In genomic region chr3:103437850-103438249, GRCh38 we compare ENCODE assay signal across 18 cellular contexts.
A peak's percentile ranks its signal among the peaks of the same experiment; 100 is the strongest.
DNase-seq lines count a peak whose midpoint lies in the region; ATAC-seq and TF ChIP-seq lines count a peak whose summit lies in the region.
"Had no signal": no experiment of that assay in that cellular context is flagged by ENCODE, and none has a peak within 500 bp of the region (broad histone marks: within the 10 kb centered on the region; RNA-seq: fewer than 3 reads in every experiment).

No MANE protein-coding gene starts in this region.

- 42% methylated on average over 3 of the region's 4 CpGs for WGBS in right lobe of liver (ENCODE audit: insufficient coverage, low coverage, low lambda C conversion rate, missing lambda C conversion rate)

- TF ChIP-seq POLR2A in right lobe of liver (IDR thresholded peaks at IDR 0.05): no peak

- H3K36me3 Mint-ChIP-seq in Caco-2 (ENCODE audit: insufficient read depth, unreplicated experiment): no peaks in the 10 kb centered on the region
- no peaks in the 10 kb centered on the region for H3K36me3 Mint-ChIP-seq in stimulated activated naive B cell treated with anti-CD40 and anti-IgM and Interleukin-4, amounts not matched to agents 10 μg/mL and 1 μg/mL and 100 μg/mL, for 72 hours
- 0 out of 2 replicates have a peak, but pooled peaks cover 6% of the 10 kb centered on the region for H3K36me3 Mint-ChIP-seq in HFFc6 (ENCODE audit: low read depth)
- H3K36me3 Mint-ChIP-seq: CD4-positive, CD25-positive, alpha-beta regulatory T cell; CD8-positive, alpha-beta T cell had no signal

- H3K27ac ChIP-seq in right lobe of liver: no peak overlapping the region
- H3K27ac ChIP-seq: BLaER1, C4-2B, GM23248 had no signal

- H3K4me3 ChIP-seq in Caco-2 (ENCODE audit: low read depth, low read length) (no peak overlapping the region), right lobe of liver (no peak overlapping the region), MG63 (no peak overlapping the region)
- H3K4me3 ChIP-seq: BLaER1, GM23248 had no signal

- H3K4me1 Mint-ChIP-seq in Caco-2 (ENCODE audit: low read depth, unreplicated experiment): peaks cover 8% of the 10 kb centered on the region
- no peaks in the 10 kb centered on the region for H3K4me1 Mint-ChIP-seq in stimulated activated naive B cell treated with anti-CD40 and anti-IgM and Interleukin-4, amounts not matched to agents 10 μg/mL and 1 μg/mL and 100 μg/mL, for 72 hours
- H3K4me1 Mint-ChIP-seq in HFFc6 (ENCODE audit: low read depth): no peaks in the 10 kb centered on the region
- H3K4me1 Mint-ChIP-seq: B cell; CD4-positive, CD25-positive, alpha-beta regulatory T cell had no signal

- TF ChIP-seq CTCF in Caco-2 (IDR thresholded peaks at IDR 0.05; ENCODE audit: insufficient read depth in 1 of 2, low read depth in 1 of 2, low read length in 1 of 2, severe bottlenecking in 1 of 2, unreplicated experiment in 1 of 2) (no peak), right lobe of liver (IDR thresholded peaks at IDR 0.05) (no peak), HFFc6 (IDR thresholded peaks at IDR 0.05) (no peak)

- H3K4me3 Mint-ChIP-seq in Caco-2 (ENCODE audit: unreplicated experiment) (no peak overlapping the region), HFFc6 (no peak overlapping the region)
- no peak overlapping the region for H3K4me3 Mint-ChIP-seq in stimulated activated naive B cell treated with anti-CD40 and anti-IgM and Interleukin-4, amounts not matched to agents 10 μg/mL and 1 μg/mL and 100 μg/mL, for 72 hours
- H3K4me3 Mint-ChIP-seq: B cell; CD4-positive, CD25-positive, alpha-beta regulatory T cell; CD8-positive, alpha-beta T cell had no signal

- peaks cover 13% of the 10 kb centered on the region for H3K9me3 ChIP-seq in Caco-2
- H3K9me3 ChIP-seq in right lobe of liver: no peaks in the 10 kb centered on the region
- H3K9me3 ChIP-seq in MG63: no peaks in the 10 kb centered on the region

- CTCF ChIA-PET in Caco-2 (lab: Charles Lee): interaction anchor here (0.8 kb wide), 1 partner anchor 28 kb away, joined by 4 read pairs; no protein-coding TSS in a partner anchor

- H3K9me3 Mint-ChIP-seq in Caco-2 (ENCODE audit: unreplicated experiment) (peaks cover 10% of the 10 kb centered on the region), HFFc6 (peaks cover 43% of the 10 kb centered on the region)
- peaks cover 6% of the 10 kb centered on the region in 2 donors for H3K9me3 Mint-ChIP-seq in stimulated activated naive B cell treated with anti-CD40 and anti-IgM and Interleukin-4, amounts not matched to agents 10 μg/mL and 1 μg/mL and 100 μg/mL, for 72 hours

- BruUV-seq in Caco-2 (replicated peaks; lab: Mats Ljungman, UMichigan): no TSS peak

- DNase-seq in Caco-2 (peak; percentile 68 to 74), LoVo (ENCODE audit: low spot score) (peak; percentile 5), left lobe of liver (ENCODE audit: low spot score) (no peak), right lobe of liver (peak in 1 of 3 donors; percentile 16), MG63 (no peak), RPMI8226 (no peak), HFFc6 (no peak)
- no peak for DNase-seq in stimulated activated naive B cell treated with anti-CD40 and anti-IgM and Interleukin-4, amounts not matched to agents 10 μg/mL and 1 μg/mL and 100 μg/mL, for 72 hours
- DNase-seq: CD4-positive, CD25-positive, alpha-beta regulatory T cell; CD8-positive, alpha-beta T cell; DMS 273 treated with DMSO at 0.1 percent for 48 hours; DND-41; GM23248; H7; HCEC 1CT had no signal

- H3K27me3 Mint-ChIP-seq in Caco-2 (ENCODE audit: insufficient read depth, unreplicated experiment) (no peaks in the 10 kb centered on the region), HFFc6 (ENCODE audit: insufficient read depth) (no peaks in the 10 kb centered on the region)
- H3K27me3 Mint-ChIP-seq in stimulated activated naive B cell treated with anti-CD40 and anti-IgM and Interleukin-4, amounts not matched to agents 10 μg/mL and 1 μg/mL and 100 μg/mL, for 72 hours: no peaks in the 10 kb centered on the region
- H3K27me3 Mint-ChIP-seq: B cell; CD4-positive, CD25-positive, alpha-beta regulatory T cell had no signal

- no peaks in the 10 kb centered on the region for H3K36me3 ChIP-seq in Caco-2 (ENCODE audit: control insufficient read depth, insufficient read depth, low read length)
- H3K36me3 ChIP-seq in right lobe of liver: no peaks in the 10 kb centered on the region
- no peaks in the 10 kb centered on the region for H3K36me3 ChIP-seq in MG63
- H3K36me3 ChIP-seq: BLaER1 had no signal

- POLR2A ChIA-PET in Caco-2 (lab: Charles Lee): no interaction called here

- H3K4me1 ChIP-seq in Caco-2: peaks cover 17% of the 10 kb centered on the region
- no peaks in the 10 kb centered on the region for H3K4me1 ChIP-seq in right lobe of liver
- H3K4me1 ChIP-seq: BLaER1 had no signal

- H3K27me3 ChIP-seq in Caco-2 (replicated peaks; ENCODE audit: control insufficient read depth, insufficient read depth, low read length) (no peaks in the 10 kb centered on the region), right lobe of liver (no peaks in the 10 kb centered on the region), MG63 (no peaks in the 10 kb centered on the region)
- H3K27me3 ChIP-seq: BLaER1 had no signal

- ATAC-seq in left lobe of liver (peak; percentile 88), right lobe of liver (peak; percentile 35 to 87 (median 78))
- no peak for ATAC-seq in stimulated activated naive B cell treated with anti-CD40 and anti-IgM and Interleukin-4, amounts not matched to agents 10 μg/mL and 1 μg/mL and 100 μg/mL, for 72 hours (replicated peaks)
- ATAC-seq: CD8-positive, alpha-beta T cell had no signal

- intact Hi-C loops in Caco-2 (cut with micrococcal nuclease; ENCODE audit: unreplicated experiment): no loop called here
- intact Hi-C loops in right lobe of liver (cut with DNase I): no loop called here

- peak overlapping the region; percentile 69 for H3K27ac Mint-ChIP-seq in Caco-2 (ENCODE audit: unreplicated experiment)
- H3K27ac Mint-ChIP-seq in stimulated activated naive B cell treated with anti-CD40 and anti-IgM and Interleukin-4, amounts not matched to agents 10 μg/mL and 1 μg/mL and 100 μg/mL, for 72 hours: no peak overlapping the region
- no peak overlapping the region for H3K27ac Mint-ChIP-seq in HFFc6
- H3K27ac Mint-ChIP-seq: B cell; CD4-positive, CD25-positive, alpha-beta regulatory T cell; CD8-positive, alpha-beta T cell had no signal

Comparison
In these comparisons a context has a peak if more than half of its experiments do, and no peak if none do; other contexts are left out.
1. DNase-seq: peak in Caco-2 (2 of 2) and LoVo (single experiment); none in left lobe of liver (single experiment), MG63 (single experiment), stimulated activated naive B cell treated with anti-CD40 and anti-IgM and Interleukin-4, amounts not matched to agents 10 μg/mL and 1 μg/mL and 100 μg/mL, for 72 hours (single experiment), RPMI8226 (single experiment) and HFFc6 (single experiment).
2. ATAC-seq: peak in left lobe of liver (single experiment) and right lobe of liver (4 of 4); none in stimulated activated naive B cell treated with anti-CD40 and anti-IgM and Interleukin-4, amounts not matched to agents 10 μg/mL and 1 μg/mL and 100 μg/mL, for 72 hours (0 of 2).